ENCODE assay signal across 25 cellular contexts in the genomic region with DNA sequence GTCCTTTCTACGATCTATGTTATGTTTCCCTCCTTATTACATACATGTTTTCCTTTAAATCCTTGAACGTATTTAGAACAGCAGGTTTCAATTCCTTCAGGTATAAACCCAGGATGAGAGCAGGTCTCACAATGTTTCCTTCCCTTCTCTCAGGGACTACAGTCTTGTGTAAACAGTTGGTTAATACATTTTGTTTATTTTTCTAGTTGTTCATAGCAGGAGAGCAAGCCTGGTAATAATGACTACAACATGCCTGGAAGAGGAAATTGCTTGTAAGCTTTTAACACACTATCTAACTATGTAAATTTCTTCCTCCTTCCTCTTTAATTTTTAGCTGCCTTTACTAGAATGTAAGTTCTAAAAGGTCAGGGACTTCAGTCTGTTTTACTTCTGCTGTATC. TPM values are rescaled to one million over a fixed set of nuclear protein-coding genes. Genes with fewer than 3 reads are reported as not detected.
DNase-seq lines count a peak whose midpoint lies in the region; ATAC-seq and TF ChIP-seq lines count a peak whose summit lies in the region.
"Had no signal": no experiment of that assay in that cellular context is flagged by ENCODE, and none has a peak within 500 bp of the region (broad histone marks: within the 10 kb centered on the region; RNA-seq: fewer than 3 reads in every experiment).

No MANE protein-coding gene starts in this region.

- no peak for TF ChIP-seq CTCF in mucosa of descending colon (IDR thresholded peaks at IDR 0.05)
- TF ChIP-seq CTCF in right atrium auricular region (IDR thresholded peaks at IDR 0.05), result no peak

- H3K4ac ChIP-seq in mesenchymal stem cell (ENCODE audit: low read depth in 1 of 2, low read length in 2 of 2), result no peak overlapping the region

- 97% methylated on average over 2 of the region's 2 CpGs for WGBS in mesenchymal stem cell

- H2BK120ac ChIP-seq in mesenchymal stem cell (ENCODE audit: low read depth, low read length), result no peak overlapping the region

- no peak overlapping the region for H3K9ac ChIP-seq in mesenchymal stem cell (ENCODE audit: low read length)
- H3K9ac ChIP-seq: SK-N-SH had no signal

- H3K27ac ChIP-seq in mesenchymal stem cell (ENCODE audit: low read length, poor library complexity, severe bottlenecking) (no peak overlapping the region), right atrium auricular region (no peak overlapping the region)
- H3K27ac ChIP-seq: HL-60 had no signal

- H4K91ac ChIP-seq in mesenchymal stem cell (ENCODE audit: low read length), result no peak overlapping the region

- no peaks in the 10 kb centered on the region for H3K79me1 ChIP-seq in mesenchymal stem cell (replicated peaks; ENCODE audit: low read length, poor library complexity, severe bottlenecking)

- H3K4me1 ChIP-seq in mesenchymal stem cell (ENCODE audit: control insufficient read depth, insufficient read depth, low read depth, low read length), result no peaks in the 10 kb centered on the region
- H3K4me1 ChIP-seq in mucosa of descending colon (ENCODE audit: low read depth), result no peaks in the 10 kb centered on the region
- H3K4me1 ChIP-seq in right atrium auricular region, result no peaks in the 10 kb centered on the region

- H3K4me3 ChIP-seq in mesenchymal stem cell (ENCODE audit: insufficient read depth in 1 of 2, low read depth in 1 of 2, low read length in 2 of 2), result no peak overlapping the region
- H3K4me3 ChIP-seq in mucosa of descending colon, result no peak overlapping the region
- no peak overlapping the region for H3K4me3 ChIP-seq in right atrium auricular region
- H3K4me3 ChIP-seq: GM23338 had no signal

- H3K14ac ChIP-seq in mesenchymal stem cell (ENCODE audit: low read length in 2 of 2), result no peak overlapping the region

- no peak overlapping the region for H2AK5ac ChIP-seq in mesenchymal stem cell (ENCODE audit: low read length, severe bottlenecking)

- H3K27me3 ChIP-seq in mesenchymal stem cell (ENCODE audit: control insufficient read depth in 1 of 2, insufficient read depth in 1 of 2, low read length in 2 of 2) (peaks cover 0 to 4% of the 10 kb centered on the region in 2 experiments), right atrium auricular region (no peaks in the 10 kb centered on the region)

- no peak overlapping the region for H2BK5ac ChIP-seq in mesenchymal stem cell (ENCODE audit: low read depth, low read length, poor library complexity, severe bottlenecking)

- no peak overlapping the region for H3K23ac ChIP-seq in mesenchymal stem cell (ENCODE audit: low read length in 2 of 2)

- H3K18ac ChIP-seq in mesenchymal stem cell (ENCODE audit: low read depth in 1 of 2, low read length in 2 of 2), result no peak overlapping the region

- no peak overlapping the region for H3K4me2 ChIP-seq in mesenchymal stem cell (ENCODE audit: low read length, poor library complexity, severe bottlenecking)
- H3K4me2 ChIP-seq: GM23338, SK-N-SH had no signal

- H2AFZ ChIP-seq in mesenchymal stem cell (ENCODE audit: low read depth, low read length), result no peak overlapping the region
- H2AFZ ChIP-seq: GM23338 had no signal

- ATAC-seq in GM21529 (IDR thresholded peaks at IDR 0.05; ENCODE audit: unreplicated experiment) (no peak), mucosa of descending colon (no peak)
- ATAC-seq: GM23338 had no signal

- H3K9me3 ChIP-seq in mesenchymal stem cell (ENCODE audit: control insufficient read depth, low read length) (no peaks in the 10 kb centered on the region), mucosa of descending colon (no peaks in the 10 kb centered on the region), right atrium auricular region (no peaks in the 10 kb centered on the region)

- intact Hi-C loops in mucosa of descending colon (cut with DNase I, micrococcal nuclease), result no loop called here

- H2BK12ac ChIP-seq in mesenchymal stem cell (ENCODE audit: low read length in 2 of 2), result no peak overlapping the region

- H3K36me3 ChIP-seq in mesenchymal stem cell (ENCODE audit: control insufficient read depth in 1 of 2, insufficient read depth in 2 of 2, low read depth in 1 of 2, low read length in 2 of 2) (no peaks in the 10 kb centered on the region), mucosa of descending colon (ENCODE audit: low read depth) (no peaks in the 10 kb centered on the region), right atrium auricular region (no peaks in the 10 kb centered on the region)

- DNase-seq in EH (ENCODE audit: low read depth), result peak; percentile 44
- peak; percentile 34 for DNase-seq in NCI-H748 treated with DMSO at 0.1 percent for 48 hours (lab: John Stamatoyannopoulos, UW)
- DNase-seq in fibroblast of gingiva (ENCODE audit: low read depth), result peak; percentile 29
- DNase-seq in mesenchymal stem cell, result peak; percentile 30
- DNase-seq in mucosa of descending colon, result no peak
- DNase-seq in right atrium auricular region (ENCODE audit: low spot score), result no peak
- DNase-seq: ACHN; CD4-positive, CD25-positive, alpha-beta regulatory T cell; COR-L47; DMS 273 treated with DMSO at 0.1 percent for 48 hours; HCEC 1CT; Kasumi-1; MM.1S; NCI-H1092 treated with DMSO at 0.1 percent for 48 hours; NCI-H146; NCI-H2081 treated with DMSO at 0.1 percent for 48 hours; NCI-H510A; NCI-H82; OCI-M1; SHP77; SK-N-SH had no signal

- no peak overlapping the region for H4K8ac ChIP-seq in mesenchymal stem cell (ENCODE audit: low read length)

- no peak overlapping the region for H2BK15ac ChIP-seq in mesenchymal stem cell (ENCODE audit: low read depth, poor library complexity, severe bottlenecking)

RNA-seq across cellular contexts. Expression of a gene that starts 29.0 kb away (rescaled TPM):
- 0.91 TPM for polyA plus RNA-seq in mesenchymal stem cell (2013, experiment 1 of 2)
- 1.1 TPM for polyA plus RNA-seq in mesenchymal stem cell (2013, experiment 2 of 2)
- 1 to 10 TPM in 1 of 3 donors, under 1 TPM in 2; 0.32 to 3.8 (median 0.58) TPM for total RNA-seq in mucosa of descending colon
- total RNA-seq in right atrium auricular region, result 10 to 100 TPM; 32.2 to 38.5 TPM
- total RNA-seq: B cell had no signal

Comparison
In these comparisons a context has a peak if more than half of its experiments do, and no peak if none do; other contexts are left out.
1. DNase-seq: peak in EH (single experiment), NCI-H748 treated with DMSO at 0.1 percent for 48 hours (single experiment), fibroblast of gingiva (single experiment) and mesenchymal stem cell (single experiment); none in mucosa of descending colon (0 of 3) and right atrium auricular region (single experiment).
2. RNA of a gene that starts 29.0 kb away (total RNA-seq): 32.2 to 38.5 TPM in right atrium auricular region; 0.32 to 3.8 TPM in mucosa of descending colon; every median in the first group is over 4 times any median in the second.